9 cellular contexts compared by ENCODE assay signal in the genomic region with DNA sequence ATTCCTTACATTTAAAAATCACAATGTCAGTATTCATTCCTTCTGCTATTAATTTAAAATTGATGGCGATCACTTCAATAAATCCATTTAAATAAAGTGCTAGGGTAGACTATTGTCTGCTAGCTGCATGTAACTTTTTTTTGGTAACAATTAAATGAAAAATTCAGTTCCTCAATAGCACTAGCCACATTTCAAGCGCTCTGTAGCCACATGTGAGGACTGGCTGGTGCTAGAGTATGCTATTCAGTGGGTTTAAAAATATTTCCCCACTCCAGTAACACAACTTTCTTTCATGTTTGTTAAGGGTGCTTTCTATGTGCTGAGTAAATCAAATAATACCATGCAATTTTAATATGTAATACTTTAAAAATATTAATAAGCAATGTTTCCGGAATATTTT.
A peak's percentile ranks its signal among the peaks of the same experiment; 100 is the strongest.
DNase-seq lines count a peak whose midpoint lies in the region; ATAC-seq and FAIRE-seq lines count a peak whose summit lies in the region.
"Had no signal": no experiment of that assay in that cellular context is flagged by ENCODE, and none has a peak within 500 bp of the region (broad histone marks: within the 10 kb centered on the region; RNA-seq: fewer than 3 reads in every experiment).

No MANE protein-coding gene starts in this region.

- H3K36me3 Mint-ChIP-seq in activated T-cell treated with anti-CD3 and anti-CD28 coated beads, Interleukin-2, amount 50 U/mL, for 4 hours (ENCODE audit: insufficient read depth), result peaks cover 8% of the 10 kb centered on the region
- H3K36me3 Mint-ChIP-seq in activated T-helper 17 cell treated with anti-CD3 and anti-CD28 coated beads, Interleukin-2, amount 50 U/mL, for 72 hours (ENCODE audit: low read depth), result peaks cover 36% of the 10 kb centered on the region

- H3K4me1 Mint-ChIP-seq in activated T-cell treated with anti-CD3 and anti-CD28 coated beads, Interleukin-2, amount 50 U/mL, for 4 hours (ENCODE audit: low read depth), result peaks cover 16% of the 10 kb centered on the region
- H3K4me1 Mint-ChIP-seq in activated T-helper 17 cell treated with anti-CD3 and anti-CD28 coated beads, Interleukin-2, amount 50 U/mL, for 72 hours, result peaks cover 5% of the 10 kb centered on the region

- H3K9me3 ChIP-seq in small intestine (ENCODE audit: control insufficient read depth, low read depth), result no peaks in the 10 kb centered on the region

- no peak for DNase-seq in activated T-cell treated with anti-CD3 and anti-CD28 coated beads, Interleukin-2, amount 50 U/mL, for 4 hours
- DNase-seq in activated T-cell treated with anti-CD3 and anti-CD28 coated beads for 4 hours (no peak), small intestine (no peak), DMS114 treated with DMSO at 0.1 percent for 48 hours (lab: John Stamatoyannopoulos, UW; ENCODE audit: unreplicated experiment) (no peak), NCI-H2029 (lab: John Stamatoyannopoulos, UW) (no peak)
- DNase-seq in Jurkat, Clone E6-1 (ENCODE audit: low read depth, low spot score), result peak; percentile 9

- no peaks in the 10 kb centered on the region for H3K4me1 ChIP-seq in small intestine (ENCODE audit: control insufficient read depth in 2 of 2, insufficient read depth in 1 of 2, low read depth in 1 of 2, low read length in 1 of 2)

- peak overlapping the region; percentile 95 for H3K27ac Mint-ChIP-seq in activated T-helper 17 cell treated with anti-CD3 and anti-CD28 coated beads, Interleukin-2, amount 50 U/mL, for 72 hours

- peak overlapping the region; percentile 74 for H3K4me3 ChIP-seq in Jurkat, Clone E6-1 (ENCODE audit: low read length)
- peak overlapping the region; percentile 89 for H3K4me3 ChIP-seq in iPS-11a (ENCODE audit: low read depth, low read length)
- H3K4me3 ChIP-seq in small intestine (ENCODE audit: low read depth in 1 of 2, low read length in 2 of 2), result peak overlapping the region; percentile 40 to 55

- H3K36me3 ChIP-seq in small intestine (ENCODE audit: control insufficient read depth in 2 of 2, insufficient read depth in 2 of 2, low read length in 2 of 2), result peaks cover 2 to 4% of the 10 kb centered on the region in 2 donors

- WGBS in small intestine, 3 donors, result 11 to 21% (median 17%) methylated on average over 3 of the region's 3 CpGs

- H3K27ac ChIP-seq in small intestine (ENCODE audit: low read depth in 1 of 2, low read length in 1 of 2), result peak overlapping the region; percentile 92 to 97

- H3K27me3 Mint-ChIP-seq in activated T-cell treated with anti-CD3 and anti-CD28 coated beads, Interleukin-2, amount 50 U/mL, for 4 hours (ENCODE audit: low read depth), result peaks cover 3% of the 10 kb centered on the region
- H3K27me3 Mint-ChIP-seq in activated T-helper 17 cell treated with anti-CD3 and anti-CD28 coated beads, Interleukin-2, amount 50 U/mL, for 72 hours, result no peaks in the 10 kb centered on the region

- H3K9me3 Mint-ChIP-seq in activated T-cell treated with anti-CD3 and anti-CD28 coated beads, Interleukin-2, amount 50 U/mL, for 4 hours, result no peaks in the 10 kb centered on the region
- no peaks in the 10 kb centered on the region for H3K9me3 Mint-ChIP-seq in activated T-helper 17 cell treated with anti-CD3 and anti-CD28 coated beads, Interleukin-2, amount 50 U/mL, for 72 hours

- no peak for ATAC-seq in activated T-cell treated with anti-CD3 and anti-CD28 coated beads, Interleukin-2, amount 50 U/mL, for 4 hours
- ATAC-seq in activated T-helper 17 cell treated with anti-CD3 and anti-CD28 coated beads, Interleukin-2, amount 50 U/mL, for 72 hours (replicated peaks), result no peak

- no peak for FAIRE-seq in small intestine (lab: Jason Lieb, UNC)
- FAIRE-seq: islet of Langerhans had no signal

- no peaks in the 10 kb centered on the region for H3K27me3 ChIP-seq in small intestine (ENCODE audit: control insufficient read depth in 2 of 2, insufficient read depth in 2 of 2, low read length in 2 of 2)

- peak overlapping the region; percentile 83 for H3K4me3 Mint-ChIP-seq in activated T-cell treated with anti-CD3 and anti-CD28 coated beads, Interleukin-2, amount 50 U/mL, for 4 hours
- H3K4me3 Mint-ChIP-seq in activated T-helper 17 cell treated with anti-CD3 and anti-CD28 coated beads, Interleukin-2, amount 50 U/mL, for 72 hours, result peak overlapping the region; percentile 88
